In genomic region chr12:50242751-50243191, GRCh38 we compare ENCODE assay signal across 11 cellular contexts. TPM values are rescaled to one million over a fixed set of nuclear protein-coding genes. Genes with fewer than 3 reads are reported as not detected.
DNase-seq lines count a peak whose midpoint lies in the region; ATAC-seq and TF ChIP-seq lines count a peak whose summit lies in the region.
"Had no signal": no experiment of that assay in that cellular context is flagged by ENCODE, and none has a peak within 500 bp of the region (broad histone marks: within the 10 kb centered on the region; RNA-seq: fewer than 3 reads in every experiment).

No MANE protein-coding gene starts in this region.

- no peaks in the 10 kb centered on the region for H3K79me2 ChIP-seq in ACC112 (ENCODE audit: control insufficient read depth, insufficient read depth, low read length, unreplicated experiment)

- ATAC-seq in Panc1 (peak; percentile 59), HG03045 (IDR thresholded peaks at IDR 0.05; ENCODE audit: unreplicated experiment) (no peak)

- H3K4me3 ChIP-seq in ACC112 (ENCODE audit: low read depth, low read length) = peak overlapping the region; percentile 1; the same call in 1 of the 2 replicates
- no peak overlapping the region for H3K4me3 ChIP-seq in Panc1 (ENCODE audit: low read depth in 2 of 2, low read length in 2 of 2)
- no peak overlapping the region for H3K4me3 ChIP-seq in duodenal mucosa (ENCODE audit: low read depth in 1 of 2, low read length in 2 of 2)

- no TSS peak for BruUV-seq in Panc1 (replicated peaks; lab: Mats Ljungman, UMichigan)

- no peaks in the 10 kb centered on the region for H3K27me3 Mint-ChIP-seq in osteocyte (ENCODE audit: unreplicated experiment)

- no peaks in the 10 kb centered on the region for H3K9me3 Mint-ChIP-seq in osteocyte (ENCODE audit: unreplicated experiment)

- DNase-seq in Panc1 (ENCODE audit: low read depth, low spot score) = no peak
- DNase-seq in osteocyte (ENCODE audit: extremely low spot score, unreplicated experiment) = no peak
- DNase-seq in GM20000 (ENCODE audit: low spot score) = no peak
- no peak for DNase-seq in activated naive CD4-positive, alpha-beta T cell (lab: John Stamatoyannopoulos, UW)
- no peak for DNase-seq in HK-2 (ENCODE audit: unreplicated experiment)
- DNase-seq: dermis blood vessel endothelial cell, NCI-H1694 treated with DMSO at 0.1 percent for 48 hours had no signal

- TF ChIP-seq CTCF in Panc1 (IDR thresholded peaks at IDR 0.05) = no peak
- TF ChIP-seq CTCF in osteocyte (IDR thresholded peaks at IDR 0.05) = no peak
- no peak for TF ChIP-seq CTCF in GM20000 (IDR thresholded peaks at IDR 0.05; ENCODE audit: extremely low read depth, missing control alignments)

- H3K27me3 ChIP-seq in ACC112 (ENCODE audit: insufficient read depth, low read length) (no peaks in the 10 kb centered on the region), Panc1 (ENCODE audit: control insufficient read depth, insufficient read depth, low read length) (no peaks in the 10 kb centered on the region), duodenal mucosa (ENCODE audit: control insufficient read depth in 1 of 2, insufficient read depth in 2 of 2, low read length in 2 of 2) (no peaks in the 10 kb centered on the region)

- CTCF ChIA-PET in Panc1 (lab: Charles Lee) = interaction anchor here (0.6 kb wide), 1 partner anchor 11 kb away, joined by 5 read pairs; no protein-coding TSS in a partner anchor

- H3K4me1 ChIP-seq in ACC112 (ENCODE audit: control insufficient read depth, insufficient read depth, low read length, unreplicated experiment) (peaks cover 48% of the 10 kb centered on the region), Panc1 (ENCODE audit: control insufficient read depth, insufficient read depth, low read length) (peaks cover 53% of the 10 kb centered on the region), duodenal mucosa (ENCODE audit: control insufficient read depth in 1 of 2, insufficient read depth in 2 of 2, low read length in 2 of 2) (peaks cover 39 to 55% of the 10 kb centered on the region in 2 donors)

- POLR2A ChIA-PET in Panc1 (lab: Charles Lee) = interaction anchor here (0.6 kb wide), 1 partner anchor 57 kb away, joined by 3 read pairs; no protein-coding TSS in a partner anchor

- H3K4me3 Mint-ChIP-seq in osteocyte (ENCODE audit: unreplicated experiment) = no peak overlapping the region
- H3K4me3 Mint-ChIP-seq: CD14-positive monocyte had no signal

- peak overlapping the region; percentile 84 for H3K27ac Mint-ChIP-seq in osteocyte (ENCODE audit: unreplicated experiment)

- H3K36me3 ChIP-seq in ACC112 (ENCODE audit: insufficient read depth, low read length) = no peaks in the 10 kb centered on the region
- no peaks in the 10 kb centered on the region for H3K36me3 ChIP-seq in Panc1 (ENCODE audit: control insufficient read depth, insufficient read depth, low read length)
- peaks cover 18 to 32% of the 10 kb centered on the region in 2 donors for H3K36me3 ChIP-seq in duodenal mucosa (ENCODE audit: control insufficient read depth in 1 of 2, insufficient read depth in 2 of 2, low read length in 2 of 2)

- H3K9me3 ChIP-seq in Panc1 (ENCODE audit: control insufficient read depth, insufficient read depth, low read depth, low read length) (no peaks in the 10 kb centered on the region), duodenal mucosa (ENCODE audit: control insufficient read depth in 1 of 2, low read length in 2 of 2) (no peaks in the 10 kb centered on the region)

- H3K36me3 Mint-ChIP-seq in osteocyte (ENCODE audit: unreplicated experiment) = peaks cover 6% of the 10 kb centered on the region
- H3K36me3 Mint-ChIP-seq: CD14-positive monocyte had no signal

- H3K27ac ChIP-seq in ACC112 (ENCODE audit: low read depth, low read length) (peak overlapping the region; percentile 91), Panc1 (ENCODE audit: low read length) (peak overlapping the region; percentile 81), duodenal mucosa (ENCODE audit: low read depth, low read length) (peak overlapping the region; percentile 38)

- in situ Hi-C loops in Panc1 (cut with HindIII; ENCODE audit: low pct_unique_long_range_greater_than_20kb, low sequenced_read_pairs) = no loop called here

- peaks cover 47% of the 10 kb centered on the region for H3K4me1 Mint-ChIP-seq in osteocyte (ENCODE audit: unreplicated experiment)

- intact Hi-C loops in Panc1 (cut with micrococcal nuclease; ENCODE audit: unreplicated experiment) = no loop called here

- H3K9ac ChIP-seq in duodenal mucosa (ENCODE audit: low read depth in 1 of 2, low read length in 2 of 2) = peak overlapping the region in 1 of 2 donors; percentile 32

- peak overlapping the region; percentile 6 for H2AFZ ChIP-seq in ACC112 (ENCODE audit: low read length, unreplicated experiment)

RNA-seq across cellular contexts. Expression of gene LIMA1, which starts 40.5 kb away (rescaled TPM):
- 155 TPM for total RNA-seq in Panc1 (2021; ENCODE audit: unreplicated experiment)
- polyA plus RNA-seq in Panc1 (2012; ENCODE audit: insufficient read length) = 69.9 TPM
- total RNA-seq in osteocyte = 96.6 and 98.5 TPM in 2 replicates

Comparison
In these comparisons a context has a peak if more than half of its experiments do, and no peak if none do; other contexts are left out.
1. H3K27ac ChIP-seq: peak in every context shown above with its lines; median percentile 91 in ACC112; 81 in Panc1; 38 in duodenal mucosa.